3 cellular contexts compared by ENCODE assay signal in genomic region chr21:14632359-14632758, GRCh38.
TF ChIP-seq lines count a peak whose summit lies in the region.

No MANE protein-coding gene starts in this region.

TF ChIP-seq in GM23338, 12 proteins besides CTCF, POLR2A, EP300 and RAD21 (continues in another document):
- TF ChIP-seq CREB1 (CRISPR knock-in tag; IDR thresholded peaks at IDR 0.05; ENCODE audit: low read depth) = no peak
- TF ChIP-seq REST (IDR thresholded peaks at IDR 0.05; ENCODE audit: unreplicated experiment) = no peak
- TF ChIP-seq ZNF114 (CRISPR knock-in tag; IDR thresholded peaks at IDR 0.05) = no peak
- TF ChIP-seq STAT1 (IDR thresholded peaks at IDR 0.05; ENCODE audit: unreplicated experiment) = no peak

TF ChIP-seq in K562, 482 proteins besides CTCF, POLR2A, EP300 and RAD21:
- TF ChIP-seq CCNT2 (IDR thresholded peaks at IDR 0.05; ENCODE audit: borderline replicate concordance, extremely low read depth, insufficient read length, low read depth, low read length) (no peak), CEBPG (CRISPR knock-in tag; IDR thresholded peaks at IDR 0.05) (no peak), CEBPG (tag; conservative IDR thresholded peaks at IDR 0.05 in 1 of 2, IDR thresholded peaks at IDR 0.05 in 1 of 2) (peak; percentile 67 to 92), CEBPB (tag; IDR thresholded peaks at IDR 0.05) (peak; percentile 86), NFE2L1 (tag; IDR thresholded peaks at IDR 0.05; ENCODE audit: borderline replicate concordance, low read depth) (no peak)
TF ChIP-seq in K562: peak in this region for 2.

TF ChIP-seq in H1, 55 proteins besides CTCF, POLR2A, EP300 and RAD21:
- TF ChIP-seq RFX5 (IDR thresholded peaks at IDR 0.05; ENCODE audit: borderline replicate concordance, low read depth, low read length) (no peak), CEBPB (IDR thresholded peaks at IDR 0.05; ENCODE audit: low read depth, low read length) (peak; percentile 26; the same call in 1 of the 2 replicates), POU5F1 (IDR thresholded peaks at IDR 0.05; ENCODE audit: low read depth, low read length) (no peak)
